Comparison of ENCODE assay signal across 2 cellular contexts in genomic region chr20:48214601-48215000, GRCh38.
TF ChIP-seq lines count a peak whose summit lies in the region.

No MANE protein-coding gene starts in this region.

TF ChIP-seq in HepG2, 621 proteins besides CTCF, POLR2A, EP300 and RAD21 (continued from another document and continues in another):
- no peak for TF ChIP-seq EED (CRISPR knock-in tag; IDR thresholded peaks at IDR 0.05)
- TF ChIP-seq ZMYM2 (CRISPR knock-in tag; IDR thresholded peaks at IDR 0.05) = no peak
- TF ChIP-seq SMARCC2 (IDR thresholded peaks at IDR 0.05) = no peak
- no peak for TF ChIP-seq ETV5 (CRISPR knock-in tag; IDR thresholded peaks at IDR 0.05; ENCODE audit: borderline replicate concordance)
- TF ChIP-seq ZFP36L2 (CRISPR knock-in tag; IDR thresholded peaks at IDR 0.05) = no peak
- TF ChIP-seq ZNF281 (CRISPR knock-in tag; IDR thresholded peaks at IDR 0.05; ENCODE audit: borderline replicate concordance) = no peak
- TF ChIP-seq MYC (CRISPR knock-in tag; IDR thresholded peaks at IDR 0.05; ENCODE audit: borderline replicate concordance) = no peak
- TF ChIP-seq TEAD2 (CRISPR knock-in tag; IDR thresholded peaks at IDR 0.05) = no peak
- no peak for TF ChIP-seq ZBTB43 (CRISPR knock-in tag; conservative IDR thresholded peaks at IDR 0.05)
- TF ChIP-seq ZNF629 (CRISPR knock-in tag; conservative IDR thresholded peaks at IDR 0.05) = 0 out of 2 replicates have a peak, but pooled peaks have one; percentile 14
- TF ChIP-seq ZNF687 (CRISPR knock-in tag; IDR thresholded peaks at IDR 0.05) = peak; percentile 1; the same call in 1 of the 2 replicates
- no peak for TF ChIP-seq CREB1 (IDR thresholded peaks at IDR 0.05)
- no peak for TF ChIP-seq CREB1 (CRISPR knock-in tag; IDR thresholded peaks at IDR 0.05)
- TF ChIP-seq SETDB1 (CRISPR knock-in tag; IDR thresholded peaks at IDR 0.05; ENCODE audit: borderline replicate concordance) = no peak
- TF ChIP-seq CEBPG (CRISPR knock-in tag; IDR thresholded peaks at IDR 0.05) = 0 out of 2 replicates have a peak, but pooled peaks have one; percentile 26
- TF ChIP-seq PATZ1 (CRISPR knock-in tag; IDR thresholded peaks at IDR 0.05) = 0 out of 2 replicates have a peak, but pooled peaks have one; percentile 0

TF ChIP-seq in K562, 482 proteins besides CTCF, POLR2A, EP300 and RAD21 (continued from another document):
- peak in 1 of 3 experiments; percentile 50; a peak in 1 of 6 replicates for TF ChIP-seq ZBTB11 (CRISPR knock-in tag; IDR thresholded peaks at IDR 0.05)
- TF ChIP-seq NEUROD1 (IDR thresholded peaks at IDR 0.05; ENCODE audit: borderline replicate concordance, low read depth, low read length, partially characterized antibody) = no peak
- no peak for TF ChIP-seq ATF2 (CRISPR knock-in tag; IDR thresholded peaks at IDR 0.05)
- TF ChIP-seq CLOCK (CRISPR knock-in tag; IDR thresholded peaks at IDR 0.05; ENCODE audit: borderline replicate concordance) = no peak
- TF ChIP-seq RBM25 (IDR thresholded peaks at IDR 0.05; ENCODE audit: low read depth, low read length, severe bottlenecking) = peak; percentile 28
- TF ChIP-seq LCOR (CRISPR knock-in tag; IDR thresholded peaks at IDR 0.05) = no peak
- no peak for TF ChIP-seq FOXP4 (CRISPR knock-in tag; IDR thresholded peaks at IDR 0.05; ENCODE audit: borderline replicate concordance)
- TF ChIP-seq ZNF75A (CRISPR knock-in tag; IDR thresholded peaks at IDR 0.05) = no peak
- no peak for TF ChIP-seq HDAC1 (IDR thresholded peaks at IDR 0.05)
TF ChIP-seq in K562: peak in this region for 2.
